ENCODE assay signal across 9 cellular contexts in genomic region chr10:72255977-72256729, GRCh38. TPM values are rescaled to one million over a fixed set of nuclear protein-coding genes. Genes with fewer than 3 reads are reported as not detected.
DNase-seq lines count a peak whose midpoint lies in the region; ATAC-seq and TF ChIP-seq lines count a peak whose summit lies in the region.
"Had no signal": no experiment of that assay in that cellular context is flagged by ENCODE, and none has a peak within 500 bp of the region (broad histone marks: within the 10 kb centered on the region; RNA-seq: fewer than 3 reads in every experiment).

No MANE protein-coding gene starts in this region.

- no peaks in the 10 kb centered on the region for H3K9me3 Mint-ChIP-seq in natural killer cell treated with Interleukin-12 subunit alpha and Interleukin-12 subunit beta and Interleukin-15 and Interleukin-18, amount 100 ng/mL, for 72 hours

- peak overlapping the region; percentile 43 for H3K4me3 Mint-ChIP-seq in natural killer cell treated with Interleukin-12 subunit alpha and Interleukin-12 subunit beta and Interleukin-15 and Interleukin-18, amount 100 ng/mL, for 72 hours

- TF ChIP-seq POLR2A in breast epithelium (IDR thresholded peaks at IDR 0.05) (no peak), uterus (IDR thresholded peaks at IDR 0.05) (no peak)

- ATAC-seq in right cardiac atrium = no peak
- no peak for ATAC-seq in Right ventricle myocardium inferior
- no peak for ATAC-seq in natural killer cell treated with Interleukin-12 subunit alpha and Interleukin-12 subunit beta and Interleukin-15 and Interleukin-18, amount 100 ng/mL, for 72 hours
- ATAC-seq in GM21526 (IDR thresholded peaks at IDR 0.05; ENCODE audit: low FRiP score, unreplicated experiment) = no peak

- H3K27me3 Mint-ChIP-seq in natural killer cell treated with Interleukin-12 subunit alpha and Interleukin-12 subunit beta and Interleukin-15 and Interleukin-18, amount 100 ng/mL, for 72 hours = no peaks in the 10 kb centered on the region

- H3K36me3 ChIP-seq in breast epithelium (no peaks in the 10 kb centered on the region), uterus (no peaks in the 10 kb centered on the region)

- H3K27me3 ChIP-seq in right cardiac atrium (ENCODE audit: control insufficient read depth, insufficient read depth) = no peaks in the 10 kb centered on the region
- H3K27me3 ChIP-seq in breast epithelium = no peaks in the 10 kb centered on the region
- no peaks in the 10 kb centered on the region for H3K27me3 ChIP-seq in uterus

- H3K4me1 ChIP-seq in right cardiac atrium (ENCODE audit: control insufficient read depth, insufficient read depth, low read length) = peaks cover 34% of the 10 kb centered on the region
- peaks cover 31 to 45% of the 10 kb centered on the region in 2 donors for H3K4me1 ChIP-seq in breast epithelium
- H3K4me1 ChIP-seq in uterus = peaks cover 33 to 48% of the 10 kb centered on the region in 2 donors

- H3K36me3 Mint-ChIP-seq in natural killer cell treated with Interleukin-12 subunit alpha and Interleukin-12 subunit beta and Interleukin-15 and Interleukin-18, amount 100 ng/mL, for 72 hours = no peaks in the 10 kb centered on the region

- no peaks in the 10 kb centered on the region for H3K9me3 ChIP-seq in right cardiac atrium (ENCODE audit: control insufficient read depth, low read length)
- no peaks in the 10 kb centered on the region for H3K9me3 ChIP-seq in breast epithelium
- no peaks in the 10 kb centered on the region for H3K9me3 ChIP-seq in uterus

- 89% methylated on average over 6 of the region's 6 CpGs for WGBS in right cardiac atrium

- peak overlapping the region; percentile 86 to 94 for H3K27ac Mint-ChIP-seq in natural killer cell treated with Interleukin-12 subunit alpha and Interleukin-12 subunit beta and Interleukin-15 and Interleukin-18, amount 100 ng/mL, for 72 hours

- DNase-seq in right cardiac atrium (no peak), Right ventricle myocardium inferior (ENCODE audit: missing footprints) (no peak), breast epithelium (ENCODE audit: low spot score in 2 of 2) (no peak), uterus (no peak), NCI-H2196 (lab: John Stamatoyannopoulos, UW; ENCODE audit: unreplicated experiment) (no peak), CD1c-positive myeloid dendritic cell (ENCODE audit: extremely low spot score) (no peak)
- peak; percentile 50 for DNase-seq in natural killer cell treated with Interleukin-12 subunit alpha and Interleukin-12 subunit beta and Interleukin-15 and Interleukin-18, amount 100 ng/mL, for 72 hours (ENCODE audit: low spot score)
- DNase-seq: NCI-H526 had no signal

- H3K4me1 Mint-ChIP-seq in natural killer cell treated with Interleukin-12 subunit alpha and Interleukin-12 subunit beta and Interleukin-15 and Interleukin-18, amount 100 ng/mL, for 72 hours (ENCODE audit: low read depth in 2 of 2) = peaks cover 68 to 72% of the 10 kb centered on the region in 2 donors

- H3K27ac ChIP-seq in right cardiac atrium (ENCODE audit: low read length) = peak overlapping the region; percentile 95
- peak overlapping the region; percentile 91 to 93 for H3K27ac ChIP-seq in breast epithelium
- peak overlapping the region; percentile 92 to 99 for H3K27ac ChIP-seq in uterus

- TF ChIP-seq CTCF in breast epithelium (IDR thresholded peaks at IDR 0.05) (no peak), uterus (IDR thresholded peaks at IDR 0.05) (no peak)

- intact Hi-C loops in right cardiac atrium (cut with DNase I) = no loop called here
- intact Hi-C loops in Right ventricle myocardium inferior (cut with DNase I) = no loop called here
- intact Hi-C loops in breast epithelium (cut with DNase I; ENCODE audit: low total_unique reads) = no loop called here
- intact Hi-C loops in uterus (cut with DNase I; ENCODE audit: low total_unique reads) = no loop called here

- H3K4me3 ChIP-seq in right cardiac atrium (ENCODE audit: low read length) (no peak overlapping the region), breast epithelium (no peak overlapping the region), uterus (no peak overlapping the region)

RNA-seq across cellular contexts. Expression of gene DDIT4, which starts 17.6 kb away (rescaled TPM):
- total RNA-seq in right cardiac atrium (100 to 1,000 TPM in 1 of 4 donors, 10 to 100 TPM in 3; 33.0 to 113 (median 76.5) TPM), Right ventricle myocardium inferior (71.4 TPM), breast epithelium (100 to 1,000 TPM; 183 to 555 (median 341) TPM), uterus (100 to 1,000 TPM; 118 to 210 (median 145) TPM)
- polyA plus RNA-seq in right cardiac atrium = 53.6 TPM
- 100 to 1,000 TPM; 189 to 207 TPM for total RNA-seq in natural killer cell treated with Interleukin-12 subunit alpha and Interleukin-12 subunit beta and Interleukin-15 and Interleukin-18, amount 100 ng/mL, for 72 hours

RNA-seq across cellular contexts. Expression of gene ASCC1, which starts 40.1 kb away (rescaled TPM):
- 10 to 100 TPM; 27.6 to 37.9 (median 32.8) TPM for total RNA-seq in right cardiac atrium
- polyA plus RNA-seq in right cardiac atrium = 26.0 TPM
- 35.4 TPM for total RNA-seq in Right ventricle myocardium inferior
- total RNA-seq in breast epithelium = 10 to 100 TPM; 28.5 to 42.9 (median 29.6) TPM
- total RNA-seq in natural killer cell treated with Interleukin-12 subunit alpha and Interleukin-12 subunit beta and Interleukin-15 and Interleukin-18, amount 100 ng/mL, for 72 hours = 10 to 100 TPM; 30.9 to 35.7 TPM
- 100 to 1,000 TPM in 1 of 4 donors, 10 to 100 TPM in 3; 17.9 to 156 (median 38.4) TPM for total RNA-seq in uterus

RNA-seq across cellular contexts. Expression of gene ANAPC16, which starts 40.3 kb away (rescaled TPM):
- 100 to 1,000 TPM; 190 to 236 (median 223) TPM for total RNA-seq in right cardiac atrium
- polyA plus RNA-seq in right cardiac atrium = 287 TPM
- 239 TPM for total RNA-seq in Right ventricle myocardium inferior
- total RNA-seq in breast epithelium = 100 to 1,000 TPM; 104 to 155 (median 112) TPM
- 10 to 100 TPM; 39.6 to 79.3 TPM for total RNA-seq in natural killer cell treated with Interleukin-12 subunit alpha and Interleukin-12 subunit beta and Interleukin-15 and Interleukin-18, amount 100 ng/mL, for 72 hours
- 100 to 1,000 TPM in 2 of 4 donors, 10 to 100 TPM in 2; 83.8 to 144 (median 101) TPM for total RNA-seq in uterus
